Comparison of ENCODE assay signal across 16 cellular contexts in genomic region chr3:31541102-31541501, GRCh38.
DNase-seq lines count a peak whose midpoint lies in the region; ATAC-seq and TF ChIP-seq lines count a peak whose summit lies in the region.
"Had no signal": no experiment of that assay in that cellular context is flagged by ENCODE, and none has a peak within 500 bp of the region (broad histone marks: within the 10 kb centered on the region; RNA-seq: fewer than 3 reads in every experiment).

No MANE protein-coding gene starts in this region.

- TF ChIP-seq CTCF in RWPE2 (IDR thresholded peaks at IDR 0.05; ENCODE audit: poor library complexity, severe bottlenecking), result no peak

- DNase-seq in activated naive CD4-positive, alpha-beta T cell treated with Interleukin-2 at 50 U/mL for 16 hours, result no peak
- DNase-seq in RWPE2 (ENCODE audit: low spot score) (no peak), erythroblast (lab: John Stamatoyannopoulos, UW) (peak; percentile 5 to 23), iPS-NIHi7 (ENCODE audit: extremely low spot score) (no peak)
- DNase-seq: hippocampal formation; NCI-H1092 treated with DMSO at 0.1 percent for 48 hours; NCI-H2171; NK-92 treated with Interleukin-12 subunit alpha and Interleukin-12 subunit beta, amount 100 ng/mL, for 24 hours; spleen; stimulated activated naive CD4-positive, alpha-beta T cell treated with Interleukin-2 at 50 U/mL for 16 hours; uterus had no signal

- H3K4me3 ChIP-seq in RWPE2 (ENCODE audit: severe bottlenecking), result no peak overlapping the region
- H3K4me3 ChIP-seq: spleen, uterus had no signal

- peak; percentile 91 for ATAC-seq in RWPE2 (ENCODE audit: low read depth)
- ATAC-seq in GM21825 (IDR thresholded peaks at IDR 0.05; ENCODE audit: unreplicated experiment), result no peak
- ATAC-seq in HG02763 (IDR thresholded peaks at IDR 0.05; ENCODE audit: unreplicated experiment), result no peak

- H3K4me1 ChIP-seq in RWPE2 (ENCODE audit: insufficient read depth, poor library complexity, severe bottlenecking), result peaks cover 67% of the 10 kb centered on the region
- H3K4me1 ChIP-seq: uterus had no signal

- H3K9me3 Mint-ChIP-seq in activated naive CD4-positive, alpha-beta T cell treated with anti-CD3 and anti-CD28 coated beads, Interleukin-2, amount 50 U/mL, for 24 hours, result no peaks in the 10 kb centered on the region
- no peaks in the 10 kb centered on the region for H3K9me3 Mint-ChIP-seq in stimulated activated naive CD8-positive, alpha-beta T cell treated with anti-CD3 and anti-CD28 coated beads, Interleukin-15, Interleukin-2, amounts not matched to agents 100 ng/mL and 50 ng/mL, for 24 hours
- H3K9me3 Mint-ChIP-seq: dendritic cell treated with granulocyte-macrophage colony-stimulating factor and Interleukin-4, amounts not matched to agents 40 ng/mL and 50 ng/mL, for 4 days had no signal

- H3K36me3 ChIP-seq in RWPE2 (ENCODE audit: low read depth), result peaks cover 32% of the 10 kb centered on the region
- H3K36me3 ChIP-seq: uterus had no signal

- peak overlapping the region; percentile 34 for H3K27ac ChIP-seq in RWPE2 (ENCODE audit: poor library complexity, severe bottlenecking)
- H3K27ac ChIP-seq: uterus had no signal

- peaks cover 95% of the 10 kb centered on the region for H3K4me1 Mint-ChIP-seq in activated naive CD4-positive, alpha-beta T cell treated with anti-CD3 and anti-CD28 coated beads, Interleukin-2, amount 50 U/mL, for 24 hours
- H3K4me1 Mint-ChIP-seq in stimulated activated naive CD8-positive, alpha-beta T cell treated with anti-CD3 and anti-CD28 coated beads, Interleukin-15, Interleukin-2, amounts not matched to agents 100 ng/mL and 50 ng/mL, for 24 hours (ENCODE audit: low read depth), result peaks cover 97% of the 10 kb centered on the region

- peaks cover 14% of the 10 kb centered on the region for H3K36me3 Mint-ChIP-seq in activated naive CD4-positive, alpha-beta T cell treated with anti-CD3 and anti-CD28 coated beads, Interleukin-2, amount 50 U/mL, for 24 hours
- peaks cover 21% of the 10 kb centered on the region for H3K36me3 Mint-ChIP-seq in stimulated activated naive CD8-positive, alpha-beta T cell treated with anti-CD3 and anti-CD28 coated beads, Interleukin-15, Interleukin-2, amounts not matched to agents 100 ng/mL and 50 ng/mL, for 24 hours (ENCODE audit: low read depth)

- peak overlapping the region; percentile 27 for H3K4me3 Mint-ChIP-seq in activated naive CD4-positive, alpha-beta T cell treated with anti-CD3 and anti-CD28 coated beads, Interleukin-2, amount 50 U/mL, for 24 hours
- no peak overlapping the region for H3K4me3 Mint-ChIP-seq in stimulated activated naive CD8-positive, alpha-beta T cell treated with anti-CD3 and anti-CD28 coated beads, Interleukin-15, Interleukin-2, amounts not matched to agents 100 ng/mL and 50 ng/mL, for 24 hours
- H3K4me3 Mint-ChIP-seq: dendritic cell treated with granulocyte-macrophage colony-stimulating factor and Interleukin-4, amounts not matched to agents 40 ng/mL and 50 ng/mL, for 4 days had no signal

- no peaks in the 10 kb centered on the region for H3K27me3 Mint-ChIP-seq in activated naive CD4-positive, alpha-beta T cell treated with anti-CD3 and anti-CD28 coated beads, Interleukin-2, amount 50 U/mL, for 24 hours
- H3K27me3 Mint-ChIP-seq in stimulated activated naive CD8-positive, alpha-beta T cell treated with anti-CD3 and anti-CD28 coated beads, Interleukin-15, Interleukin-2, amounts not matched to agents 100 ng/mL and 50 ng/mL, for 24 hours, result no peaks in the 10 kb centered on the region
- H3K27me3 Mint-ChIP-seq: dendritic cell treated with granulocyte-macrophage colony-stimulating factor and Interleukin-4, amounts not matched to agents 40 ng/mL and 50 ng/mL, for 4 days had no signal

- H3K27me3 ChIP-seq in RWPE2 (ENCODE audit: insufficient read depth, poor library complexity, severe bottlenecking), result no peaks in the 10 kb centered on the region
- H3K27me3 ChIP-seq: spleen, uterus had no signal

- no peak for TF ChIP-seq POLR2A in erythroblast (IDR thresholded peaks at IDR 0.05; ENCODE audit: low read length)

- H3K9me3 ChIP-seq in RWPE2 (ENCODE audit: severe bottlenecking), result no peaks in the 10 kb centered on the region
- H3K9me3 ChIP-seq: spleen, uterus had no signal

- peak overlapping the region; percentile 2 for H3K27ac Mint-ChIP-seq in activated naive CD4-positive, alpha-beta T cell treated with anti-CD3 and anti-CD28 coated beads, Interleukin-2, amount 50 U/mL, for 24 hours
- H3K27ac Mint-ChIP-seq in stimulated activated naive CD8-positive, alpha-beta T cell treated with anti-CD3 and anti-CD28 coated beads, Interleukin-15, Interleukin-2, amounts not matched to agents 100 ng/mL and 50 ng/mL, for 24 hours, result peak overlapping the region; percentile 40
- H3K27ac Mint-ChIP-seq: dendritic cell treated with granulocyte-macrophage colony-stimulating factor and Interleukin-4, amounts not matched to agents 40 ng/mL and 50 ng/mL, for 4 days had no signal

Comparison
In these comparisons a context has a peak if more than half of its experiments do, and no peak if none do; other contexts are left out.
1. DNase-seq: peak in erythroblast (2 of 2); none in activated naive CD4-positive, alpha-beta T cell treated with Interleukin-2 at 50 U/mL for 16 hours (single experiment), RWPE2 (single experiment) and iPS-NIHi7 (single experiment).